8 cellular contexts compared by ENCODE assay signal in the genomic region with DNA sequence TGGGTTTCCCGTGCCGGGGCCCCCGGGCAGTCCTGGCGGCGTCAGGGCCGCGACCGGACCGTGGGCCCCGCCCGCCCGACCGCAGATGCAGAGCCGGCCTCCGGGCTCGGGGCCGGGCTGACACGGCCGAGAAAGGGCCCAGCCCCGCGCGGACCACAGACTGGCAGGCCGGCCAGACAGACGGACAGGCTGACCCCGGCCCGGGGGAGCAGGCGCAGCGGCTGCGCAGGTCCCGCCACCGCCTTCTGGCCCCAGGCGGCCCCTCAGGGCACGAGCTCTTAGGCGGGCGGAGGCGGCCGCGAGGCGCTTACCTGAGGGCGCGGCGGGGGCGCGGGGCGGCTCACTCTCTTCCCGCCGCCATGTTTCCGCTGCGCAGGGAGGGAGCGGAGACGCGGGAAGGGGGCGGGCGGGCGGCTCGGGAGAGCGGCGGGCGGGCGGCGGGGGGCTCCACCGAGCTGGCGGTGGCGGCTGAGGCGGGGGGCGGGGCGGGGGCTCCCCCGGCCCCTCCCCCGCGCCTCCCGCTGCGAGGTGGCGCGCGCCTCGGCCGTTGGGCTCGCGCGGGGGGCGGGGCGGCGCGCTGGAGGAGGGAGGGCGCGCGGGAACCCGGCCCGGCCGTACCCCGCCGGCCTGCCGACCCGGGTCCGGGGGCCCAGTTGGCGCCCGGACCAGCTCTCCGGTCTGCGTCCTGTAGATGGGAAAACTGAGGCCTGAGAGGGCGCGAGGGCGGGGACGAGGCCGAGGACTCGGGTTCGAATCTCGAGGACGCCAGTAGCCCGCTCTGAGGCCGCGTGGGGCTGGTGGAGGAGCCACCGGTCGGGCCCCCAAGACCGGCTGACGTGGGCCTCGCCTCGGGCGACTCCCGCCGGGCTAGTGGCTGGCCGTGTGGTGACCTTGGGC. TPM values are rescaled to one million over a fixed set of nuclear protein-coding genes. Genes with fewer than 3 reads are reported as not detected.
A peak's percentile ranks its signal among the peaks of the same experiment; 100 is the strongest.
DNase-seq lines count a peak whose midpoint lies in the region; ATAC-seq, FAIRE-seq and TF ChIP-seq lines count a peak whose summit lies in the region.

SCMH1 (minus strand) TSS at position 559 of the 897 bp plus-strand sequence. CDS start 56,173 bp downstream, outside the sequence.

- H3K36me3 ChIP-seq in BE2C: no peaks in the 10 kb centered on the region
- no peaks in the 10 kb centered on the region for H3K36me3 ChIP-seq in PC-9 (ENCODE audit: low read depth)
- no peaks in the 10 kb centered on the region for H3K36me3 ChIP-seq in thymus (ENCODE audit: control insufficient read depth, insufficient read depth)

- DNase-seq in BE2C (peak; percentile 55), GM19239 (ENCODE audit: insufficient read length, low spot score) (peak; percentile 82), PC-9 (peak in 1 of 2 experiments; percentile 59), germinal center (ENCODE audit: low spot score) (peak; percentile 72), nucleus accumbens (lab: John Stamatoyannopoulos, UW) (peak in 35 of 56 donors; percentile 6 to 62 (median 29))
- peak; percentile 44 for DNase-seq in activated effector memory CD4-positive, alpha-beta T cell treated with Interleukin-2 at 50 U/mL for 16 hours

- POLR2A ChIA-PET in PC-9 (lab: Charles Lee; ENCODE audit: unreplicated experiment): no interaction called here

- H3K4me2 ChIP-seq in PC-9: peak within 1 kb of the TSS; percentile 80

- peak; percentile 33 for ATAC-seq in HG03442 (IDR thresholded peaks at IDR 0.05; ENCODE audit: unreplicated experiment)

- no peaks in the 10 kb centered on the region for H4K20me1 ChIP-seq in PC-9 (ENCODE audit: insufficient read depth)

- WGBS in thymus: under 1% methylated on average over 119 of the region's 121 CpGs

- no peak for FAIRE-seq in GM19239 (lab: Jason Lieb, UNC)

- CTCF ChIA-PET in PC-9 (lab: Charles Lee): no interaction called here

- H3K4me1 ChIP-seq in BE2C: no peaks in the 10 kb centered on the region; the same call in none of the 2 replicates
- H3K4me1 ChIP-seq in PC-9 (replicated peaks; ENCODE audit: insufficient read depth): peaks cover 41% of the 10 kb centered on the region
- peaks cover 9% of the 10 kb centered on the region for H3K4me1 ChIP-seq in thymus (ENCODE audit: control insufficient read depth, insufficient read depth, low read length)

- H3K9me2 ChIP-seq in PC-9 (ENCODE audit: insufficient read depth): no peaks in the 10 kb centered on the region

- BruUV-seq in PC-9 (replicated peaks; lab: Mats Ljungman, UMichigan): no TSS peak

- intact Hi-C loops in PC-9 (cut with micrococcal nuclease; ENCODE audit: unreplicated experiment): loop anchor here (10.0 kb wide), 2 partner anchors 217 to 397 kb away; partner anchors contain the start of gene SLFNL1

- no peak for TF ChIP-seq CTCF in BE2C (IDR thresholded peaks at IDR 0.05; ENCODE audit: low read depth, low read length)
- TF ChIP-seq CTCF in PC-9 (conservative IDR thresholded peaks at IDR 0.05): no peak

- peaks cover 27% of the 10 kb centered on the region for H3K79me2 ChIP-seq in PC-9 (ENCODE audit: low read depth)

- peak within 1 kb of the TSS; percentile 40; the same call in 1 of the 2 replicates for H3K27ac ChIP-seq in PC-9
- H3K27ac ChIP-seq in thymus (ENCODE audit: low read depth): peak within 1 kb of the TSS; percentile 91

- H3K27me3 ChIP-seq in BE2C (no peaks in the 10 kb centered on the region), PC-9 (ENCODE audit: insufficient read depth, low read depth) (no peaks in the 10 kb centered on the region), thymus (ENCODE audit: control insufficient read depth, insufficient read depth) (no peaks in the 10 kb centered on the region)

- H3F3A ChIP-seq in PC-9 (ENCODE audit: insufficient read depth, low read depth): peaks cover 30% of the 10 kb centered on the region

- no peaks in the 10 kb centered on the region for H3K9me3 ChIP-seq in BE2C
- no peaks in the 10 kb centered on the region for H3K9me3 ChIP-seq in PC-9 (ENCODE audit: insufficient read depth, low read depth)
- no peaks in the 10 kb centered on the region for H3K9me3 ChIP-seq in thymus (ENCODE audit: control insufficient read depth)

- H3K4me3 ChIP-seq in BE2C (ENCODE audit: low read depth, low read length): peak within 1 kb of the TSS; percentile 61
- H3K4me3 ChIP-seq in PC-9: peak within 1 kb of the TSS; percentile 65
- peak within 1 kb of the TSS; percentile 85 for H3K4me3 ChIP-seq in thymus (ENCODE audit: low read length)

- H2AFZ ChIP-seq in PC-9: peak within 1 kb of the TSS; percentile 85

RNA-seq across cellular contexts. Expression of gene SCMH1, which starts in this region (rescaled TPM):
- 32.1 TPM for polyA plus RNA-seq in BE2C (2012; ENCODE audit: insufficient read depth, insufficient read length, low read depth)
- 35.4 and 39.5 TPM in 2 replicates for total RNA-seq in PC-9 (2021)
- polyA plus RNA-seq in thymus: 14.8 TPM
